In the genomic region with DNA sequence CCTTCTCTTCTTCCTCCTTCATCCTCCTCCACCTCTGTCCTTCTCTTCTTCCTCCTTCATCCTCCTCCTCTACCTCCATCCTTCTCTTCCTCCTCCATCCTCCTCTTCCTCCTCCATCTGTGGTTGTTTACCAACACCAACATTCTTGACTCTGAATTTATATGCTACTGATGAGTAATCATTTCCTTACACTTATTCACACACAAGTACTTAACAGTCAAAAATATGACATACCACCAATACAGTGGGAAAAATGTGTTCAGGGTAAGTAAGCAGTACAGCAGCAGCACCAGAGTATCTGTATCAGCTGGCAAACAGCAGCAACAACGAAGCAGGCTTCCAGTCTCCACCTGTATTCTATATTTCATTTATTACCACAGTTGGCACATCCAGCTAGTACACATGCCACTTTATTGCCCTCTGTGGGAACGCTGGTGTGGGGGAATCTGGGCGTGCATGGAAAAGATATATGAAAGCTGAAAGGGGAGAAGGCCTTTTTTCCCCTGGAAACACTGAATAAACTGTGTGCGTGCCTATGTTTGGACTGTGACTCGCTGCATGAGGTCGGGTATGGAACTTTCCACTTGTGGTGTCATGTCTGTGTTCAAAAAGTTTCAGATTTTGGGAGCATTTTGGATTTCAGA, we compare ENCODE assay signal across 12 cellular contexts. TPM values are rescaled to one million over a fixed set of nuclear protein-coding genes. Genes with fewer than 3 reads are reported as not detected.
A peak's percentile ranks its signal among the peaks of the same experiment; 100 is the strongest.
DNase-seq lines count a peak whose midpoint lies in the region; ATAC-seq and TF ChIP-seq lines count a peak whose summit lies in the region.
"Had no signal": no experiment of that assay in that cellular context is flagged by ENCODE, and none has a peak within 500 bp of the region (broad histone marks: within the 10 kb centered on the region; RNA-seq: fewer than 3 reads in every experiment).

No MANE protein-coding gene starts in this region.

- H3K4me3 ChIP-seq in AG10803 (ENCODE audit: low read length) (no peak overlapping the region), IMR-90 (ENCODE audit: insufficient read depth, low read depth, low read length) (no peak overlapping the region)
- H3K4me3 ChIP-seq: upper lobe of left lung had no signal

- peak overlapping the region in 1 of 2 experiments; percentile 9; a peak in 3 of 4 replicates for H4K8ac ChIP-seq in IMR-90 (ENCODE audit: low read depth in 2 of 2, low read length in 2 of 2)

- peak overlapping the region; percentile 46; the same call in 1 of the 2 replicates for H2BK20ac ChIP-seq in IMR-90 (ENCODE audit: low read depth, low read length)

- BruUV-seq in IMR-90 (replicated peaks; lab: Mats Ljungman, UMichigan): no TSS peak

- H4K20me1 ChIP-seq in IMR-90 (ENCODE audit: insufficient read depth, low read length): peaks cover 10% of the 10 kb centered on the region; the same call in 1 of the 2 replicates

- peak overlapping the region; percentile 26 for H3K23ac ChIP-seq in IMR-90 (ENCODE audit: low read depth, low read length)

- intact Hi-C loops in IMR-90 (cut with micrococcal nuclease): loop anchor here (10.0 kb wide), 1 partner anchor 391 kb away; no protein-coding TSS in a partner anchor
- intact Hi-C loops in left colon (cut with DNase I, micrococcal nuclease): no loop called here

- H2AFZ ChIP-seq in IMR-90 (replicated peaks; ENCODE audit: low read length, poor library complexity): no peak overlapping the region

- peaks cover 13% of the 10 kb centered on the region for H3K36me3 ChIP-seq in IMR-90 (ENCODE audit: control insufficient read depth, insufficient read depth, low read length)

- H3K4ac ChIP-seq in IMR-90 (ENCODE audit: low read depth, low read length): peak overlapping the region; percentile 39

- H3K9ac ChIP-seq in IMR-90 (ENCODE audit: low read depth, low read length): no peak overlapping the region

- H3K9me1 ChIP-seq in IMR-90 (ENCODE audit: insufficient read depth, low read length): peaks cover 14% of the 10 kb centered on the region

- no peak overlapping the region for H2AK9ac ChIP-seq in IMR-90 (replicated peaks; ENCODE audit: low read depth, low read length, poor library complexity)

- no peak for TF ChIP-seq POLR2A in IMR-90 (IDR thresholded peaks at IDR 0.05; ENCODE audit: low read depth, low read length)

- peak overlapping the region; percentile 31; the same call in 1 of the 2 replicates for H3K18ac ChIP-seq in IMR-90 (ENCODE audit: low read depth, low read length)

- peak overlapping the region; percentile 52 for H2BK5ac ChIP-seq in IMR-90 (ENCODE audit: low read depth, low read length, poor library complexity, severe bottlenecking)

- H3K79me1 ChIP-seq in IMR-90 (ENCODE audit: low read depth in 1 of 2, low read length in 2 of 2): peaks cover 13 to 32% of the 10 kb centered on the region in 2 experiments; a peak in 3 of 4 replicates

- peak overlapping the region; percentile 27 for H4K91ac ChIP-seq in IMR-90 (ENCODE audit: insufficient read depth, low read depth, low read length)

- TF ChIP-seq RAD21 in IMR-90 (IDR thresholded peaks at IDR 0.05; ENCODE audit: low read length): no peak

- POLR2A ChIA-PET in IMR-90 (lab: Charles Lee; ENCODE audit: unreplicated experiment): interaction anchor here (0.6 to 1.0 kb wide), 2 partner anchors 9 to 216 kb away, joined by 3 to 9 read pairs; no protein-coding TSS in a partner anchor

- H3K27ac ChIP-seq in IMR-90 (ENCODE audit: insufficient read depth, low read length) (peak overlapping the region; percentile 74; the same call in 1 of the 2 replicates), angular gyrus (ENCODE audit: low read depth, low read length) (peak overlapping the region; percentile 61)
- H3K27ac ChIP-seq: upper lobe of left lung had no signal

- DNase-seq in AG10803 (ENCODE audit: low read depth) (peak; percentile 76), IMR-90 (peak; percentile 71), left colon (no peak), DMS 273 treated with DMSO at 0.1 percent for 48 hours (lab: John Stamatoyannopoulos, UW) (no peak)
- DNase-seq: left cardiac atrium, NCI-H1930, T-helper 9 cell, upper lobe of left lung had no signal

- TF ChIP-seq CTCF in AG10803 (conservative IDR thresholded peaks at IDR 0.05; ENCODE audit: low read length) (no peak), IMR-90 (conservative IDR thresholded peaks at IDR 0.05; ENCODE audit: low read depth, low read length) (no peak)

- WGBS in IMR-90 (ENCODE audit: extremely low coverage in 2 of 2, insufficient read length in 1 of 2), 2 experiments: no CpG with 5 or more reads among the region's 6 CpGs

- H2BK120ac ChIP-seq in IMR-90 (ENCODE audit: low read depth, low read length): peak overlapping the region; percentile 43

- CTCF ChIA-PET in IMR-90 (lab: Yijun Ruan, JAX): interaction anchor here (1.1 kb wide), 1 partner anchor 24 kb away, joined by 3 read pairs; no protein-coding TSS in a partner anchor

- H3K14ac ChIP-seq in IMR-90 (replicated peaks; ENCODE audit: low read depth, low read length): peak overlapping the region; percentile 41; the same call in 1 of the 2 replicates

- H2AK5ac ChIP-seq in IMR-90 (ENCODE audit: low read depth, low read length): peak overlapping the region; percentile 41

- 0 out of 3 replicates have a peak overlapping the region, but pooled peaks have one; percentile 5 for H2BK15ac ChIP-seq in IMR-90 (ENCODE audit: low read depth, low read length)

- H3K56ac ChIP-seq in IMR-90 (ENCODE audit: extremely low read depth, insufficient read depth, low read length): no peak overlapping the region; the same call in 1 of the 2 replicates

- dilution Hi-C loops in IMR-90 (cut with HindIII; ENCODE audit: low sequenced_read_pairs, unreplicated experiment): no loop called here

- H3K4me2 ChIP-seq in IMR-90 (ENCODE audit: low read depth, low read length): peak overlapping the region; percentile 79

- in situ Hi-C loops in IMR-90 (cut with MboI; ENCODE audit: low sequenced_read_pairs): no loop called here

- ATAC-seq in IMR-90 (ENCODE audit: low read depth): peak; percentile 74
- peak; percentile 77 for ATAC-seq in left colon
- ATAC-seq in GM21360 (IDR thresholded peaks at IDR 0.05; ENCODE audit: unreplicated experiment): no peak
- no peak for ATAC-seq in GM19455 (IDR thresholded peaks at IDR 0.05; ENCODE audit: unreplicated experiment)
- no peak for ATAC-seq in HG02938 (IDR thresholded peaks at IDR 0.05; ENCODE audit: unreplicated experiment)

- H3K4me1 ChIP-seq in IMR-90 (ENCODE audit: control insufficient read depth, insufficient read depth, low read length): peaks cover 7% of the 10 kb centered on the region

- peak overlapping the region; percentile 3; the same call in 1 of the 2 replicates for H4K5ac ChIP-seq in IMR-90 (ENCODE audit: low read depth, low read length)

- H3K27me3 ChIP-seq in IMR-90 (ENCODE audit: control insufficient read depth, insufficient read depth, low read length): no peaks in the 10 kb centered on the region
- H3K27me3 ChIP-seq: upper lobe of left lung had no signal

- no peaks in the 10 kb centered on the region for H3K9me3 ChIP-seq in IMR-90 (ENCODE audit: control insufficient read depth, insufficient read depth, low read length)
- H3K9me3 ChIP-seq: upper lobe of left lung had no signal

TF ChIP-seq in IMR-90, 13 proteins besides CTCF, POLR2A, EP300 and RAD21:
- TF ChIP-seq, protein P1, sequence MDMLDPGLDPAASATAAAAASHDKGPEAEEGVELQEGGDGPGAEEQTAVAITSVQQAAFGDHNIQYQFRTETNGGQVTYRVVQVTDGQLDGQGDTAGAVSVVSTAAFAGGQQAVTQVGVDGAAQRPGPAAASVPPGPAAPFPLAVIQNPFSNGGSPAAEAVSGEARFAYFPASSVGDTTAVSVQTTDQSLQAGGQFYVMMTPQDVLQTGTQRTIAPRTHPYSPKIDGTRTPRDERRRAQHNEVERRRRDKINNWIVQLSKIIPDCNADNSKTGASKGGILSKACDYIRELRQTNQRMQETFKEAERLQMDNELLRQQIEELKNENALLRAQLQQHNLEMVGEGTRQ (IDR thresholded peaks at IDR 0.05; ENCODE audit: low read depth, low read length): no peak
- TF ChIP-seq SMC3 (IDR thresholded peaks at IDR 0.05; ENCODE audit: low read depth, low read length) (no peak), MAFK (IDR thresholded peaks at IDR 0.05; ENCODE audit: low read depth, low read length) (peak; percentile 22; the same call in 1 of the 2 replicates)

RNA-seq across cellular contexts. Expression of a gene that starts 16.0 kb away (rescaled TPM):
- 14.9 and 37.5 TPM in 2 replicates for total RNA-seq in IMR-90 (2012; rRNA removed)
- 25.5 and 30.1 TPM in 2 replicates for polyA plus RNA-seq in IMR-90 (2012; rRNA removed)
- polyA plus RNA-seq in IMR-90 (2012; cell fraction: cytosol; rRNA removed): 7.0 and 7.9 TPM in 2 replicates
- polyA plus RNA-seq in IMR-90 (2012; cell fraction: nucleus; rRNA removed; ENCODE audit: low replicate concordance): 3.1 and 11.4 TPM in 2 replicates
- 10 to 100 TPM; 38.7 to 39.6 TPM for total RNA-seq in left colon

RNA-seq across cellular contexts. Expression of a gene that starts 25.4 kb away (rescaled TPM):
- total RNA-seq in IMR-90 (2012; rRNA removed) (0.18 and 0.28 TPM in 2 replicates), left colon (under 1 TPM; 0.50 to 0.82 TPM)
- 0.07 and 0.13 TPM in 2 replicates for polyA plus RNA-seq in IMR-90 (2012; rRNA removed)
- 0.03 TPM in 1 of 2 replicates, not detected in the other for polyA plus RNA-seq in IMR-90 (2012; cell fraction: cytosol; rRNA removed)
- 0.08 and 0.60 TPM in 2 replicates for polyA plus RNA-seq in IMR-90 (2012; cell fraction: nucleus; rRNA removed; ENCODE audit: low replicate concordance)

Comparison
In these comparisons a context has a peak if more than half of its experiments do, and no peak if none do; other contexts are left out.
1. DNase-seq: peak in AG10803 (single experiment) and IMR-90 (single experiment); none in left colon (0 of 2) and DMS 273 treated with DMSO at 0.1 percent for 48 hours (single experiment).
2. ATAC-seq: peak in IMR-90 (single experiment) and left colon (single experiment); none in GM21360 (single experiment), GM19455 (single experiment) and HG02938 (single experiment).